ENCODE assay signal across 1 cellular context in the genomic region with DNA sequence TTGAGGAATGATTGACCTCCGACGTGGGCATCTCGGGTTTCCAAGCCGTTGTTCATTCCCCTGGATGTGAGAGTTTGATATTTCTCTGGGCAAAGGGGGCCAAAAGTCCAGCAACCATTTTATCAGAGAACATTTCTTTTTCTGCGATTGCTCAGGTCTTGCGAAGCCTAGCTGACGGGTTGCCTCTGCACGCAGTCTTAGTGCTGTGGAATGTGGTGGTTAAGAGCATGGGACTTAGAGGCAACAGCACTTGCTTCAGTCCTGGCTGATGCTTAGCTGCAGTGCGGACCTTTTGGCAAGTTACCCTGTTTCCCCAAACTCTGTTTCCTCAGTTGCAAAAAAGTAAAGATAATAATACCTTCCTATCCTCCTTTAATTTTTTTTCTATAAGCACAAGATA.
TF ChIP-seq lines count a peak whose summit lies in the region.

No MANE protein-coding gene starts in this region.

TF ChIP-seq in IMR-90, 13 proteins besides CTCF, POLR2A, EP300 and RAD21:
- TF ChIP-seq CEBPB (IDR thresholded peaks at IDR 0.05; ENCODE audit: low read depth, low read length) (peak; percentile 58; the same call in 1 of the 2 replicates), MXI1 (IDR thresholded peaks at IDR 0.05; ENCODE audit: borderline replicate concordance, low read depth, low read length) (peak; percentile 39; the same call in 1 of the 2 replicates), MAFK (IDR thresholded peaks at IDR 0.05; ENCODE audit: low read depth, low read length) (no peak)
